Comparison of ENCODE assay signal across 8 cellular contexts in genomic region chr1:193058529-193059281, GRCh38. TPM values are rescaled to one million over a fixed set of nuclear protein-coding genes. Genes with fewer than 3 reads are reported as not detected.
DNase-seq lines count a peak whose midpoint lies in the region; ATAC-seq and TF ChIP-seq lines count a peak whose summit lies in the region.

No MANE protein-coding gene starts in this region.

- peak overlapping the region; percentile 93 for H3K9ac ChIP-seq in endodermal cell (ENCODE audit: extremely low read depth, low read length, poor library complexity, severe bottlenecking)

- H3K27ac ChIP-seq in AG04450 (ENCODE audit: low read depth, low read length) (peak overlapping the region; percentile 99), endodermal cell (ENCODE audit: low read depth, low read length) (peak overlapping the region; percentile 97)

- CTCF ChIA-PET in AG04450 (lab: Charles Lee) = interaction anchor here (0.6 to 1.6 kb wide), 6 partner anchors 11 to 448 kb away, joined by 3 to 6 read pairs (median 4); no protein-coding TSS in a partner anchor
- CTCF ChIA-PET in activated CD8-positive, alpha-beta T cell treated with anti-CD3 and anti-CD28 coated beads for 36 hours (lab: Charles Lee) = interaction anchor here (0.7 to 2.2 kb wide), 16 partner anchors 11 to 585 kb away, joined by 3 to 10 read pairs (median 4); partner anchors contain the start of genes CDC73 and GLRX2

- ATAC-seq in GM18520 (IDR thresholded peaks at IDR 0.05; ENCODE audit: unreplicated experiment) = peak; percentile 64
- peak; percentile 45 for ATAC-seq in HG03045 (IDR thresholded peaks at IDR 0.05; ENCODE audit: unreplicated experiment)
- ATAC-seq in activated CD8-positive, alpha-beta T cell treated with anti-CD3 and anti-CD28 coated beads for 36 hours = peak; percentile 59

- no peak for DNase-seq in AG04450 (ENCODE audit: low read depth, low spot score)
- DNase-seq in NCI-H69 (lab: John Stamatoyannopoulos, UW) = peak; percentile 76
- peak; percentile 85 for DNase-seq in activated CD8-positive, alpha-beta T cell treated with anti-CD3 and anti-CD28 coated beads for 36 hours
- no peak for DNase-seq in endodermal cell
- DNase-seq in myocyte (ENCODE audit: low read depth) = peak; percentile 50
- DNase-seq in stimulated activated naive CD4-positive, alpha-beta T cell treated with Interleukin-2 at 50 U/mL for 16 hours (lab: John Stamatoyannopoulos, UW) = peak; percentile 71

- WGBS in endodermal cell (ENCODE audit: insufficient coverage in 1 of 2, insufficient read length in 1 of 2), 2 experiments = 2% methylated on average over 28 to 37 of the region's 37 CpGs

- H3K9me3 ChIP-seq in AG04450 (ENCODE audit: control insufficient read depth, insufficient read depth, low read length) (peaks cover 4% of the 10 kb centered on the region; the same call in 1 of the 2 replicates), endodermal cell (ENCODE audit: control insufficient read depth, low read length) (peaks cover 7% of the 10 kb centered on the region)

- H3K36me3 Mint-ChIP-seq in activated CD8-positive, alpha-beta T cell treated with anti-CD3 and anti-CD28 coated beads for 36 hours (ENCODE audit: low read depth) = peaks cover 40% of the 10 kb centered on the region
- H3K36me3 Mint-ChIP-seq in endodermal cell (ENCODE audit: low read depth) = no peaks in the 10 kb centered on the region

- no peaks in the 10 kb centered on the region for H3K4me1 ChIP-seq in endodermal cell (ENCODE audit: control insufficient read depth, insufficient read depth, low read length)

- POLR2A ChIA-PET in AG04450 (lab: Yijun Ruan, JAX) = interaction anchor here (0.6 to 1.1 kb wide), 7 partner anchors 21 to 248 kb away, joined by 3 to 10 read pairs (median 3); partner anchors contain the start of gene GLRX2
- POLR2A ChIA-PET in activated CD8-positive, alpha-beta T cell treated with anti-CD3 and anti-CD28 coated beads for 36 hours (lab: Charles Lee) = interaction anchor here (0.7 to 2.7 kb wide), 17 partner anchors 10 to 251 kb away, joined by 3 to 21 read pairs (median 5); partner anchors contain the start of genes CDC73, GLRX2 and RGS2

- no peaks in the 10 kb centered on the region for H3K9me3 Mint-ChIP-seq in activated CD8-positive, alpha-beta T cell treated with anti-CD3 and anti-CD28 coated beads for 36 hours
- no peaks in the 10 kb centered on the region for H3K9me3 Mint-ChIP-seq in endodermal cell

- peak overlapping the region; percentile 92 for H3K27ac Mint-ChIP-seq in activated CD8-positive, alpha-beta T cell treated with anti-CD3 and anti-CD28 coated beads for 36 hours
- peak overlapping the region; percentile 100 for H3K27ac Mint-ChIP-seq in endodermal cell

- peak overlapping the region; percentile 95 for H3K4me3 ChIP-seq in AG04450 (ENCODE audit: low read depth, low read length)
- H3K4me3 ChIP-seq in endodermal cell (ENCODE audit: low read length) = peak overlapping the region; percentile 93

- no peak for TF ChIP-seq CTCF in AG04450 (IDR thresholded peaks at IDR 0.05; ENCODE audit: low read depth, low read length)
- no peak for TF ChIP-seq CTCF in activated CD8-positive, alpha-beta T cell treated with anti-CD3 and anti-CD28 coated beads for 36 hours (IDR thresholded peaks at IDR 0.05)
- TF ChIP-seq CTCF in endodermal cell (conservative IDR thresholded peaks at IDR 0.05) = no peak

- H3K4me1 Mint-ChIP-seq in activated CD8-positive, alpha-beta T cell treated with anti-CD3 and anti-CD28 coated beads for 36 hours (ENCODE audit: low read depth) = peaks cover 49% of the 10 kb centered on the region
- H3K4me1 Mint-ChIP-seq in endodermal cell = peaks cover 16% of the 10 kb centered on the region

- intact Hi-C loops in activated CD8-positive, alpha-beta T cell treated with anti-CD3 and anti-CD28 coated beads for 36 hours (cut with micrococcal nuclease) = loop anchor here (2.0 kb wide), 1 partner anchor 62 kb away; no protein-coding TSS in a partner anchor

- no peaks in the 10 kb centered on the region for H3K27me3 Mint-ChIP-seq in activated CD8-positive, alpha-beta T cell treated with anti-CD3 and anti-CD28 coated beads for 36 hours
- peaks cover 3% of the 10 kb centered on the region for H3K27me3 Mint-ChIP-seq in endodermal cell (ENCODE audit: insufficient read depth)

- peaks cover 6% of the 10 kb centered on the region for H3K36me3 ChIP-seq in endodermal cell (ENCODE audit: control insufficient read depth, insufficient read depth, low read length)

- no peaks in the 10 kb centered on the region for H3K27me3 ChIP-seq in AG04450 (ENCODE audit: control insufficient read depth, insufficient read depth, low read length)
- H3K27me3 ChIP-seq in endodermal cell (ENCODE audit: control insufficient read depth, insufficient read depth, low read length, poor library complexity, severe bottlenecking) = peaks cover 13% of the 10 kb centered on the region

- H3K4me3 Mint-ChIP-seq in activated CD8-positive, alpha-beta T cell treated with anti-CD3 and anti-CD28 coated beads for 36 hours = peak overlapping the region; percentile 94
- H3K4me3 Mint-ChIP-seq in endodermal cell = peak overlapping the region; percentile 83

RNA-seq across cellular contexts. Expression of gene UCHL5, which starts 0.5 kb away (rescaled TPM):
- polyA plus RNA-seq in AG04450 (2011; rRNA removed) = 18.4 and 28.8 TPM in 2 replicates
- 7.7 and 18.9 TPM in 2 replicates for polyA minus RNA-seq in AG04450 (2011; rRNA and poly(A)+ RNA removed)
- 10 to 100 TPM; 81.3 to 85.7 TPM for total RNA-seq in activated CD8-positive, alpha-beta T cell treated with anti-CD3 and anti-CD28 coated beads for 36 hours
- total RNA-seq in endodermal cell (10 to 100 TPM; 33.0 to 40.6 TPM), myocyte (37.4 and 48.3 TPM in 2 replicates)
- 32.7 TPM for polyA plus RNA-seq in endodermal cell (2013, experiment 1 of 2)
- polyA plus RNA-seq in endodermal cell (2013, experiment 2 of 2) = 33.8 TPM
- polyA plus RNA-seq in myocyte (2012) = 16.2 TPM

RNA-seq across cellular contexts. Expression of gene RO60, which starts 0.7 kb away (rescaled TPM):
- 28.1 and 39.4 TPM in 2 replicates for polyA plus RNA-seq in AG04450 (2011; rRNA removed)
- 93.6 and 143 TPM in 2 replicates for polyA minus RNA-seq in AG04450 (2011; rRNA and poly(A)+ RNA removed)
- 10 to 100 TPM; 56.2 to 63.4 TPM for total RNA-seq in activated CD8-positive, alpha-beta T cell treated with anti-CD3 and anti-CD28 coated beads for 36 hours
- total RNA-seq in endodermal cell (10 to 100 TPM; 79.4 to 92.0 TPM), myocyte (82.5 and 98.1 TPM in 2 replicates)
- polyA plus RNA-seq in endodermal cell (2013, experiment 1 of 2) = 41.1 TPM
- 47.7 TPM for polyA plus RNA-seq in endodermal cell (2013, experiment 2 of 2)
- polyA plus RNA-seq in myocyte (2012) = 12.0 TPM

RNA-seq across cellular contexts. Expression of gene GLRX2, which starts 46.5 kb away (rescaled TPM):
- polyA plus RNA-seq in AG04450 (2011; rRNA removed) = 20.9 and 33.5 TPM in 2 replicates
- 2.0 and 5.6 TPM in 2 replicates for polyA minus RNA-seq in AG04450 (2011; rRNA and poly(A)+ RNA removed)
- 10 to 100 TPM; 24.3 to 29.5 TPM for total RNA-seq in activated CD8-positive, alpha-beta T cell treated with anti-CD3 and anti-CD28 coated beads for 36 hours
- total RNA-seq in endodermal cell (10 to 100 TPM in 1 of 2 donors, 1 to 10 TPM in 1; 8.6 to 11.0 TPM), myocyte (13.9 and 28.8 TPM in 2 replicates)
- polyA plus RNA-seq in endodermal cell (2013, experiment 1 of 2) = 5.3 TPM
- 6.1 TPM for polyA plus RNA-seq in endodermal cell (2013, experiment 2 of 2)
- 27.5 TPM for polyA plus RNA-seq in myocyte (2012)

Comparison
In these comparisons a context has a peak if more than half of its experiments do, and no peak if none do; other contexts are left out.
1. DNase-seq: peak in NCI-H69 (single experiment), activated CD8-positive, alpha-beta T cell treated with anti-CD3 and anti-CD28 coated beads for 36 hours (single experiment), myocyte (single experiment) and stimulated activated naive CD4-positive, alpha-beta T cell treated with Interleukin-2 at 50 U/mL for 16 hours (single experiment); none in AG04450 (single experiment) and endodermal cell (single experiment).
2. Peak in every context shown above with its lines, with median percentiles within 50 percentile points of each other: ATAC-seq.